14 cellular contexts compared by ENCODE assay signal in genomic region chr12:54127538-54128259, GRCh38.
DNase-seq lines count a peak whose midpoint lies in the region; TF ChIP-seq lines count a peak whose summit lies in the region.
"Had no signal": no experiment of that assay in that cellular context is flagged by ENCODE, and none has a peak within 500 bp of the region (broad histone marks: within the 10 kb centered on the region; RNA-seq: fewer than 3 reads in every experiment).

No MANE protein-coding gene starts in this region.

- no peak for TF ChIP-seq EP300 in suprapubic skin (IDR thresholded peaks at IDR 0.05)

- H3K4me1 Mint-ChIP-seq in endodermal cell = peaks cover 23% of the 10 kb centered on the region

- no peaks in the 10 kb centered on the region for H3K36me3 Mint-ChIP-seq in endodermal cell (ENCODE audit: low read depth)

- no peaks in the 10 kb centered on the region for H3K9me3 ChIP-seq in MG63
- no peaks in the 10 kb centered on the region for H3K9me3 ChIP-seq in endodermal cell (ENCODE audit: control insufficient read depth, low read length)
- H3K9me3 ChIP-seq in muscle layer of duodenum (ENCODE audit: control insufficient read depth in 1 of 2, low read length in 2 of 2) = no peaks in the 10 kb centered on the region
- H3K9me3 ChIP-seq in suprapubic skin = no peaks in the 10 kb centered on the region
- H3K9me3 ChIP-seq: adrenal gland had no signal

- no peaks in the 10 kb centered on the region for H3K9me3 Mint-ChIP-seq in endodermal cell

- no peak overlapping the region for H3K9ac ChIP-seq in endodermal cell (ENCODE audit: extremely low read depth, low read length, poor library complexity, severe bottlenecking)

- no peak for TF ChIP-seq POLR2A in suprapubic skin (IDR thresholded peaks at IDR 0.05)

- DNase-seq in MG63 = no peak
- DNase-seq in endodermal cell = peak; percentile 47
- no peak for DNase-seq in suprapubic skin (ENCODE audit: low spot score in 2 of 2)
- no peak for DNase-seq in activated CD4-positive, alpha-beta T cell treated with anti-CD3 and anti-CD28 coated beads for 4 hours
- no peak for DNase-seq in NCI-H2081 (lab: John Stamatoyannopoulos, UW)
- no peak for DNase-seq in SW480 (ENCODE audit: low spot score)
- no peak for DNase-seq in UCSD-AML1 (lab: John Stamatoyannopoulos, UW; ENCODE audit: unreplicated experiment)
- DNase-seq: effector CD4-positive, alpha-beta T cell; naive thymus-derived CD4-positive, alpha-beta T cell; NCI-H1048; NCI-H226; PC-3 had no signal

- H3K27me3 ChIP-seq in MG63 = no peaks in the 10 kb centered on the region
- H3K27me3 ChIP-seq in endodermal cell (ENCODE audit: control insufficient read depth, insufficient read depth, low read length, poor library complexity, severe bottlenecking) = peaks cover 97% of the 10 kb centered on the region
- peaks cover 14% of the 10 kb centered on the region for H3K27me3 ChIP-seq in muscle layer of duodenum (ENCODE audit: low read depth, low read length)
- H3K27me3 ChIP-seq in suprapubic skin = no peaks in the 10 kb centered on the region
- H3K27me3 ChIP-seq: adrenal gland had no signal

- TF ChIP-seq CTCF in endodermal cell (conservative IDR thresholded peaks at IDR 0.05) (no peak), suprapubic skin (IDR thresholded peaks at IDR 0.05) (no peak)

- no peak overlapping the region for H3K27ac Mint-ChIP-seq in endodermal cell
- H3K27ac Mint-ChIP-seq: naive thymus-derived CD4-positive, alpha-beta T cell had no signal

- peak overlapping the region; percentile 50 for H3K4me3 Mint-ChIP-seq in endodermal cell

- H3K4me3 ChIP-seq in MG63 (peak overlapping the region; percentile 88), endodermal cell (ENCODE audit: low read length) (no peak overlapping the region), muscle layer of duodenum (ENCODE audit: low read depth in 1 of 2, low read length in 2 of 2) (peak overlapping the region; percentile 79 to 87), suprapubic skin (peak overlapping the region; percentile 67)

- no peak overlapping the region for H3K27ac ChIP-seq in endodermal cell (ENCODE audit: low read depth, low read length)
- peak overlapping the region; percentile 62 for H3K27ac ChIP-seq in muscle layer of duodenum (ENCODE audit: low read length)
- peak overlapping the region; percentile 2 for H3K27ac ChIP-seq in suprapubic skin

- 44 to 59% methylated on average over 11 to 19 of the region's 19 CpGs for WGBS in endodermal cell (ENCODE audit: insufficient coverage in 1 of 2, insufficient read length in 1 of 2), 2 experiments
- 68% methylated on average over 16 of the region's 19 CpGs for WGBS in suprapubic skin

- H3K4me1 ChIP-seq in endodermal cell (ENCODE audit: control insufficient read depth, insufficient read depth, low read length) = peaks cover 6% of the 10 kb centered on the region
- peaks cover 10 to 38% of the 10 kb centered on the region in 2 donors for H3K4me1 ChIP-seq in muscle layer of duodenum (ENCODE audit: control insufficient read depth in 1 of 2, insufficient read depth in 2 of 2, low read length in 2 of 2)
- peaks cover 25% of the 10 kb centered on the region for H3K4me1 ChIP-seq in suprapubic skin

- peaks cover 100% of the 10 kb centered on the region for H3K27me3 Mint-ChIP-seq in endodermal cell (ENCODE audit: insufficient read depth)

- H3K36me3 ChIP-seq in MG63 (peaks cover 9% of the 10 kb centered on the region), endodermal cell (ENCODE audit: control insufficient read depth, insufficient read depth, low read length) (no peaks in the 10 kb centered on the region), muscle layer of duodenum (ENCODE audit: control insufficient read depth in 1 of 2, insufficient read depth in 2 of 2, low read length in 2 of 2) (no peaks in the 10 kb centered on the region), suprapubic skin (no peaks in the 10 kb centered on the region)
- H3K36me3 ChIP-seq: adrenal gland had no signal
